Comparison of ENCODE assay signal across 12 cellular contexts in the genomic region with DNA sequence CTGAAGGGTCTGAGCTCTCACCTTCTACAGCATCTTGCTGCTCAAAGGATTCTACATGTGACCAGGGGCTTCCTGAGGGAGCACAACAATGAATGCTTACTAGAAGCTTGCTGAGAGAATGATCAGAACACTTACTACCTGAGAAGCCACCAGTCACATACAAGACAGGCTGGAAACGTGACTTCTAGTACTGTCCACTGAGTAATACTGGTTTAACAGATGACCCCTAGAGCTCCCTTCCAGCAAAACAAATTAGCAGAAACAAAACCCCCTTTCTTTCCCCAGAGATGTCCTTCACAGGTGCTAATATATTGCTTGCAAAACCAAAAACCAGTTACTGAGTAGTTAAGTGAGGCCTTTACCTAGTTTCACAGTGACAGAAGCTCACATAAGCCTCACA. TPM values are rescaled to one million over a fixed set of nuclear protein-coding genes. Genes with fewer than 3 reads are reported as not detected.
DNase-seq lines count a peak whose midpoint lies in the region; ATAC-seq and TF ChIP-seq lines count a peak whose summit lies in the region.
"Had no signal": no experiment of that assay in that cellular context is flagged by ENCODE, and none has a peak within 500 bp of the region (broad histone marks: within the 10 kb centered on the region; RNA-seq: fewer than 3 reads in every experiment).

No MANE protein-coding gene starts in this region.

- TF ChIP-seq CTCF in MM.1S (IDR thresholded peaks at IDR 0.05; ENCODE audit: low read length) (no peak), mammary epithelial cell (conservative IDR thresholded peaks at IDR 0.05 in 1 of 2, IDR thresholded peaks at IDR 0.05 in 1 of 2; ENCODE audit: extremely low read depth in 1 of 2, insufficient read depth in 1 of 2, low read depth in 1 of 2, low read length in 2 of 2) (no peak)

- H3K4me3 Mint-ChIP-seq in activated T-cell treated with anti-CD3 and anti-CD28 coated beads, Interleukin-2, amount 50 U/mL, for 24 hours, result peak overlapping the region; percentile 92

- in situ Hi-C loops in mammary epithelial cell (cut with MboI; ENCODE audit: low sequenced_read_pairs in 2 of 2), result no loop called here

- no peak overlapping the region for H3K27ac Mint-ChIP-seq in activated T-cell treated with anti-CD3 and anti-CD28 coated beads, Interleukin-2, amount 50 U/mL, for 24 hours

- H3K4me3 ChIP-seq in MM.1S (ENCODE audit: low read length) (no peak overlapping the region), mammary epithelial cell (replicated peaks in 1 of 3; ENCODE audit: insufficient read depth in 1 of 3, low read depth in 2 of 3, low read length in 3 of 3) (peak overlapping the region in 1 of 3 experiments; percentile 90), skeletal muscle satellite cell (ENCODE audit: low read length) (no peak overlapping the region)

- H3K36me3 ChIP-seq in MM.1S (replicated peaks; ENCODE audit: insufficient read depth, low read length) (no peaks in the 10 kb centered on the region), mammary epithelial cell (ENCODE audit: insufficient read depth, low read length) (no peaks in the 10 kb centered on the region), skeletal muscle satellite cell (ENCODE audit: insufficient read depth, low read length) (no peaks in the 10 kb centered on the region)
- H3K36me3 ChIP-seq: colonic mucosa, gastroesophageal sphincter had no signal

- H3K79me2 ChIP-seq in MM.1S (ENCODE audit: low read length), result peaks cover 92% of the 10 kb centered on the region
- H3K79me2 ChIP-seq in mammary epithelial cell (ENCODE audit: insufficient read depth, low read length), result peaks cover 92% of the 10 kb centered on the region

- peaks cover 17% of the 10 kb centered on the region for H3F3A ChIP-seq in MM.1S (ENCODE audit: insufficient read depth, low read length)

- CTCF ChIA-PET in mammary epithelial cell (lab: Charles Lee; ENCODE audit: low non-redundant PET), result no interaction called here

- dilution Hi-C loops in mammary epithelial cell (cut with HindIII; ENCODE audit: low sequenced_read_pairs), result no loop called here

- H2AFZ ChIP-seq in MM.1S (ENCODE audit: low read length), result no peak overlapping the region
- H2AFZ ChIP-seq in mammary epithelial cell (ENCODE audit: low read depth, low read length), result no peak overlapping the region

- H3K9ac ChIP-seq in MM.1S (ENCODE audit: low read length), result no peak overlapping the region
- H3K9ac ChIP-seq in mammary epithelial cell (ENCODE audit: insufficient read depth, low read length), result no peak overlapping the region
- no peak overlapping the region for H3K9ac ChIP-seq in skeletal muscle satellite cell (ENCODE audit: low read depth, low read length)

- H3K9me3 Mint-ChIP-seq in activated T-cell treated with anti-CD3 and anti-CD28 coated beads, Interleukin-2, amount 50 U/mL, for 24 hours, result no peaks in the 10 kb centered on the region

- intact Hi-C loops in mammary epithelial cell (cut with micrococcal nuclease), result loop anchor here (10.0 kb wide), 1 partner anchor 359 kb away; no protein-coding TSS in a partner anchor

- no peaks in the 10 kb centered on the region for H3K9me2 ChIP-seq in MM.1S (replicated peaks; ENCODE audit: insufficient read depth, low read length)

- peaks cover 68% of the 10 kb centered on the region for H3K4me1 Mint-ChIP-seq in activated T-cell treated with anti-CD3 and anti-CD28 coated beads, Interleukin-2, amount 50 U/mL, for 24 hours (ENCODE audit: low read depth)

- no TSS peak for BruUV-seq in mammary epithelial cell (replicated peaks; lab: Mats Ljungman, UMichigan)

- ATAC-seq in GM18861 (IDR thresholded peaks at IDR 0.05; ENCODE audit: unreplicated experiment), result no peak
- ATAC-seq: gastroesophageal sphincter, sciatic nerve had no signal

- WGBS in mammary epithelial cell (ENCODE audit: low coverage, missing lambda C conversion rate), result 100% methylated on average over 1 of the region's 1 CpG

- H3K4me1 ChIP-seq in MM.1S (ENCODE audit: low read length) (peaks cover 37% of the 10 kb centered on the region), mammary epithelial cell (ENCODE audit: insufficient read depth, low read length) (peaks cover 21% of the 10 kb centered on the region), skeletal muscle satellite cell (ENCODE audit: control insufficient read depth, insufficient read depth, low read length) (peaks cover 30% of the 10 kb centered on the region)

- H4K20me1 ChIP-seq in MM.1S (ENCODE audit: insufficient read depth, low read length) (peaks cover 46% of the 10 kb centered on the region), mammary epithelial cell (ENCODE audit: insufficient read depth, low read length) (no peaks in the 10 kb centered on the region)

- H3K27me3 Mint-ChIP-seq in activated T-cell treated with anti-CD3 and anti-CD28 coated beads, Interleukin-2, amount 50 U/mL, for 24 hours, result no peaks in the 10 kb centered on the region

- H3K4me2 ChIP-seq in MM.1S (ENCODE audit: low read depth, low read length) (peak overlapping the region; percentile 93), mammary epithelial cell (ENCODE audit: insufficient read depth, low read depth, low read length) (peak overlapping the region; percentile 76), skeletal muscle satellite cell (ENCODE audit: low read length) (peak overlapping the region; percentile 93)

- peaks cover 58% of the 10 kb centered on the region for H3K36me3 Mint-ChIP-seq in activated T-cell treated with anti-CD3 and anti-CD28 coated beads, Interleukin-2, amount 50 U/mL, for 24 hours (ENCODE audit: low read depth)

- DNase-seq in activated T-cell treated with anti-CD3 and anti-CD28 coated beads, Interleukin-2, amount 50 U/mL, for 24 hours, result no peak
- DNase-seq in activated T-cell treated with anti-CD3 and anti-CD28 coated beads for 4 hours, result no peak
- no peak for DNase-seq in MM.1S
- DNase-seq in mammary epithelial cell, result no peak
- no peak for DNase-seq in HCEC 1CT
- no peak for DNase-seq in stimulated activated CD4-positive, alpha-beta T cell treated with anti-CD3 and anti-CD28 coated beads, Interleukin-2, amount 100 ng/mL, for 24 hours
- DNase-seq: colonic mucosa, NCI-H1092 treated with DMSO at 0.1 percent for 48 hours had no signal

- H3K9me3 ChIP-seq in MM.1S (replicated peaks; ENCODE audit: insufficient read depth, low read length), result no peaks in the 10 kb centered on the region
- no peaks in the 10 kb centered on the region for H3K9me3 ChIP-seq in mammary epithelial cell (replicated peaks; ENCODE audit: insufficient read depth, low read length)
- H3K9me3 ChIP-seq in skeletal muscle satellite cell (replicated peaks; ENCODE audit: low read length), result no peaks in the 10 kb centered on the region
- H3K9me3 ChIP-seq: colonic mucosa, gastroesophageal sphincter had no signal

- no peaks in the 10 kb centered on the region for H3K27me3 ChIP-seq in MM.1S (replicated peaks; ENCODE audit: insufficient read depth, low read length)
- H3K27me3 ChIP-seq in mammary epithelial cell (ENCODE audit: insufficient read depth, low read length), result no peaks in the 10 kb centered on the region
- no peaks in the 10 kb centered on the region for H3K27me3 ChIP-seq in skeletal muscle satellite cell (ENCODE audit: control insufficient read depth, insufficient read depth, low read length)
- H3K27me3 ChIP-seq: colonic mucosa, gastroesophageal sphincter had no signal

- H3K27ac ChIP-seq in MM.1S (ENCODE audit: low read length) (no peak overlapping the region), mammary epithelial cell (ENCODE audit: insufficient read depth, low read depth, low read length) (no peak overlapping the region)
- H3K27ac ChIP-seq: colonic mucosa had no signal

RNA-seq across cellular contexts. Expression of a gene that starts 2.1 kb away (rescaled TPM):
- total RNA-seq in mammary epithelial cell, result 10 to 100 TPM; 20.8 to 21.0 TPM
- 22.5 TPM for polyA plus RNA-seq in mammary epithelial cell
- 25.2 TPM for polyA minus RNA-seq in mammary epithelial cell
- total RNA-seq in skeletal muscle satellite cell (2012; rRNA removed), result 12.9 and 14.0 TPM in 2 replicates

RNA-seq across cellular contexts. Expression of a gene that starts 2.2 kb away (rescaled TPM):
- total RNA-seq in mammary epithelial cell, result 10 to 100 TPM; 13.3 to 15.4 TPM
- polyA plus RNA-seq in mammary epithelial cell, result 13.5 TPM
- polyA minus RNA-seq in mammary epithelial cell, result 37.0 TPM
- 14.9 and 16.0 TPM in 2 replicates for total RNA-seq in skeletal muscle satellite cell (2012; rRNA removed)
